ENCODE assay signal across 9 cellular contexts in genomic region chr12:14111230-14111865, GRCh38.
A peak's percentile ranks its signal among the peaks of the same experiment; 100 is the strongest.
DNase-seq lines count a peak whose midpoint lies in the region; ATAC-seq and TF ChIP-seq lines count a peak whose summit lies in the region.
"Had no signal": no experiment of that assay in that cellular context is flagged by ENCODE, and none has a peak within 500 bp of the region (broad histone marks: within the 10 kb centered on the region; RNA-seq: fewer than 3 reads in every experiment).

No MANE protein-coding gene starts in this region.

- DNase-seq in GM13977 (ENCODE audit: low spot score) (peak; percentile 58), cerebellar cortex (ENCODE audit: low spot score) (peak; percentile 6), left ventricle myocardium inferior (no peak), GF-D8 (lab: John Stamatoyannopoulos, UW) (no peak)
- DNase-seq in activated CD4-positive, alpha-beta memory T cell treated with anti-CD3 and anti-CD28 coated beads, Interleukin-2, amount 10 ng/mL, durations not matched to agents 7 days and 5 days = no peak
- DNase-seq in CD4-positive, alpha-beta memory T cell = no peak

- no peaks in the 10 kb centered on the region for H3K4me1 Mint-ChIP-seq in activated CD4-positive, alpha-beta memory T cell treated with anti-CD3 and anti-CD28 coated beads, Interleukin-2, amount 10 ng/mL, durations not matched to agents 7 days and 5 days
- H3K4me1 Mint-ChIP-seq in CD4-positive, alpha-beta memory T cell = no peaks in the 10 kb centered on the region

- no peaks in the 10 kb centered on the region for H3K27me3 Mint-ChIP-seq in activated CD4-positive, alpha-beta memory T cell treated with anti-CD3 and anti-CD28 coated beads, Interleukin-2, amount 10 ng/mL, durations not matched to agents 7 days and 5 days
- peaks cover 10 to 11% of the 10 kb centered on the region in 2 donors for H3K27me3 Mint-ChIP-seq in CD4-positive, alpha-beta memory T cell

- H3K4me1 ChIP-seq in CD4-positive, alpha-beta memory T cell (ENCODE audit: insufficient read depth, low read length) = no peaks in the 10 kb centered on the region
- no peaks in the 10 kb centered on the region for H3K4me1 ChIP-seq in left ventricle myocardium inferior

- H3K36me3 ChIP-seq in CD4-positive, alpha-beta memory T cell (ENCODE audit: insufficient read depth, low read length) = no peaks in the 10 kb centered on the region
- H3K36me3 ChIP-seq in left ventricle myocardium inferior = no peaks in the 10 kb centered on the region

- H3K27ac ChIP-seq in CD4-positive, alpha-beta memory T cell (ENCODE audit: low read depth, low read length) = no peak overlapping the region
- H3K27ac ChIP-seq in left ventricle myocardium inferior (replicated peaks) = no peak overlapping the region
- H3K27ac ChIP-seq: epithelial cell of prostate had no signal

- POLR2A ChIA-PET in activated CD4-positive, alpha-beta memory T cell treated with anti-CD3 and anti-CD28 coated beads, Interleukin-2, amount 10 ng/mL, durations not matched to agents 7 days and 5 days (lab: Charles Lee) = no interaction called here
- POLR2A ChIA-PET in CD4-positive, alpha-beta memory T cell (lab: Charles Lee; ENCODE audit: partially characterized antibody) = no interaction called here

- no peak overlapping the region for H3K27ac Mint-ChIP-seq in activated CD4-positive, alpha-beta memory T cell treated with anti-CD3 and anti-CD28 coated beads, Interleukin-2, amount 10 ng/mL, durations not matched to agents 7 days and 5 days
- H3K27ac Mint-ChIP-seq in CD4-positive, alpha-beta memory T cell = no peak overlapping the region

- CTCF ChIA-PET in activated CD4-positive, alpha-beta memory T cell treated with anti-CD3 and anti-CD28 coated beads, Interleukin-2, amount 10 ng/mL, durations not matched to agents 7 days and 5 days (lab: Charles Lee) = no interaction called here
- CTCF ChIA-PET in CD4-positive, alpha-beta memory T cell (lab: Charles Lee; ENCODE audit: partially characterized antibody) = no interaction called here

- intact Hi-C loops in CD4-positive, alpha-beta memory T cell (cut with micrococcal nuclease) = no loop called here
- intact Hi-C loops in left ventricle myocardium inferior (cut with micrococcal nuclease) = no loop called here

- H3K9me3 ChIP-seq in CD4-positive, alpha-beta memory T cell (ENCODE audit: control insufficient read depth in 1 of 2, low read length in 2 of 2) = no peaks in the 10 kb centered on the region
- H3K9me3 ChIP-seq in left ventricle myocardium inferior (replicated peaks) = peaks cover 4% of the 10 kb centered on the region

- no peaks in the 10 kb centered on the region for H3K9me3 Mint-ChIP-seq in activated CD4-positive, alpha-beta memory T cell treated with anti-CD3 and anti-CD28 coated beads, Interleukin-2, amount 10 ng/mL, durations not matched to agents 7 days and 5 days
- H3K9me3 Mint-ChIP-seq in CD4-positive, alpha-beta memory T cell = peaks cover 0 to 5% (median 2%) of the 10 kb centered on the region in 8 donors

- H3K36me3 Mint-ChIP-seq in activated CD4-positive, alpha-beta memory T cell treated with anti-CD3 and anti-CD28 coated beads, Interleukin-2, amount 10 ng/mL, durations not matched to agents 7 days and 5 days (ENCODE audit: low read depth) = no peaks in the 10 kb centered on the region
- no peaks in the 10 kb centered on the region for H3K36me3 Mint-ChIP-seq in CD4-positive, alpha-beta memory T cell

- no peaks in the 10 kb centered on the region for H3K27me3 ChIP-seq in CD4-positive, alpha-beta memory T cell (ENCODE audit: insufficient read depth, low read length)
- no peaks in the 10 kb centered on the region for H3K27me3 ChIP-seq in left ventricle myocardium inferior (ENCODE audit: low read depth)

- no peak overlapping the region for H3K4me3 Mint-ChIP-seq in activated CD4-positive, alpha-beta memory T cell treated with anti-CD3 and anti-CD28 coated beads, Interleukin-2, amount 10 ng/mL, durations not matched to agents 7 days and 5 days
- H3K4me3 Mint-ChIP-seq in CD4-positive, alpha-beta memory T cell = no peak overlapping the region

- in situ Hi-C loops in GM13977 (cut with MboI; ENCODE audit: low pct_unique_long_range_greater_than_20kb, low sequenced_read_pairs, unreplicated experiment) = no loop called here

- no peak overlapping the region for H3K4me3 ChIP-seq in CD4-positive, alpha-beta memory T cell (ENCODE audit: low read length in 2 of 2)
- no peak overlapping the region for H3K4me3 ChIP-seq in left ventricle myocardium inferior

- TF ChIP-seq CTCF in GM13977 (IDR thresholded peaks at IDR 0.05; ENCODE audit: extremely low read depth, insufficient read depth, missing control alignments) (peak; percentile 59), left ventricle myocardium inferior (IDR thresholded peaks at IDR 0.05; ENCODE audit: borderline replicate concordance) (no peak)

- ATAC-seq in GM21390 (IDR thresholded peaks at IDR 0.05; ENCODE audit: unreplicated experiment) = peak; percentile 100
- peak; percentile 93 for ATAC-seq in HG03469 (IDR thresholded peaks at IDR 0.05; ENCODE audit: unreplicated experiment)

Comparison
In these comparisons a context has a peak if more than half of its experiments do, and no peak if none do; other contexts are left out.
1. DNase-seq: peak in GM13977 (single experiment) and cerebellar cortex (single experiment); none in activated CD4-positive, alpha-beta memory T cell treated with anti-CD3 and anti-CD28 coated beads, Interleukin-2, amount 10 ng/mL, durations not matched to agents 7 days and 5 days (single experiment), CD4-positive, alpha-beta memory T cell (0 of 5), left ventricle myocardium inferior (single experiment) and GF-D8 (single experiment).